ENCODE assay signal across 8 cellular contexts in genomic region chr18:7038330-7038846, GRCh38.
DNase-seq lines count a peak whose midpoint lies in the region; ATAC-seq, FAIRE-seq and TF ChIP-seq lines count a peak whose summit lies in the region.

No MANE protein-coding gene starts in this region.

- H3K27me3 ChIP-seq in NT2/D1 (ENCODE audit: insufficient read depth, insufficient read length), result no peaks in the 10 kb centered on the region

- TF ChIP-seq POLR2A in A549 (IDR thresholded peaks at IDR 0.05; ENCODE audit: low read length), result no peak

- WGBS in A549 (ENCODE audit: missing lambda C conversion rate), result 60% methylated on average over 14 of the region's 20 CpGs

- TF ChIP-seq RAD21 in A549 (conservative IDR thresholded peaks at IDR 0.05 in 1 of 2, IDR thresholded peaks at IDR 0.05 in 1 of 2), result peak in 1 of 2 experiments; percentile 42; a peak in 2 of 5 replicates

- DNase-seq in A549 (ENCODE audit: low read depth in 1 of 2, low spot score in 1 of 2), result peak in 1 of 2 experiments; percentile 24
- peak; percentile 79 for DNase-seq in GOT3 (lab: John Stamatoyannopoulos, UW)
- DNase-seq in NT2/D1 (ENCODE audit: low read depth, low spot score), result peak; percentile 30
- DNase-seq in epidermal melanocyte (ENCODE audit: insufficient read length, low spot score), result peak; percentile 43
- peak; percentile 81 for DNase-seq in myocyte (ENCODE audit: low read depth)
- DNase-seq in stimulated activated CD4-positive, alpha-beta T cell treated with anti-CD3 and anti-CD28 coated beads, Interleukin-12 subunit alpha, Interleukin-12 subunit beta, amount 100 ng/mL, for 4 hours, result no peak

- no peaks in the 10 kb centered on the region for H3K9me3 ChIP-seq in A549
- no peaks in the 10 kb centered on the region for H3K9me3 ChIP-seq in NT2/D1 (ENCODE audit: insufficient read depth, low read length)

- H3K4me3 ChIP-seq in A549 (no peak overlapping the region), NT2/D1 (ENCODE audit: insufficient read length, low read depth) (no peak overlapping the region)

- H3K27ac ChIP-seq in A549, result no peak overlapping the region

- TF ChIP-seq EP300 in A549 (IDR thresholded peaks at IDR 0.05), result no peak

- no peak for FAIRE-seq in A549 (lab: Jason Lieb, UNC)

- ATAC-seq in A549 (peak; percentile 50 to 81; a peak in 3 of 6 replicates), GM19035 (IDR thresholded peaks at IDR 0.05; ENCODE audit: unreplicated experiment) (no peak), HG03354 (IDR thresholded peaks at IDR 0.05; ENCODE audit: poor library complexity, severe bottlenecking, unreplicated experiment) (no peak)

- no peak overlapping the region for H3K9ac ChIP-seq in NT2/D1 (ENCODE audit: insufficient read length, low read depth)

- peaks cover 34% of the 10 kb centered on the region for H3K36me3 ChIP-seq in NT2/D1 (ENCODE audit: insufficient read depth, insufficient read length, low read length)

- H3K4me1 ChIP-seq in A549, result no peaks in the 10 kb centered on the region
- H3K4me1 ChIP-seq in NT2/D1 (ENCODE audit: insufficient read depth, insufficient read length), result no peaks in the 10 kb centered on the region

- H3K4me2 ChIP-seq in A549, result no peak overlapping the region

- POLR2A ChIA-PET in A549 (lab: Yijun Ruan, JAX), result no interaction called here

- CTCF ChIA-PET in A549 (lab: Yijun Ruan, JAX), result interaction anchor here (0.6 to 1.8 kb wide), 3 partner anchors 31 to 139 kb away, joined by 3 to 11 read pairs (median 6); no protein-coding TSS in a partner anchor

- TF ChIP-seq CTCF in A549 (IDR thresholded peaks at IDR 0.05), result no peak

TF ChIP-seq in A549, 52 proteins besides CTCF, POLR2A, EP300 and RAD21:
- no peak for TF ChIP-seq KDM5A (IDR thresholded peaks at IDR 0.05)
- no peak for TF ChIP-seq JUN (IDR thresholded peaks at IDR 0.05)
- no peak for TF ChIP-seq HOXB13 (CRISPR knock-in tag; IDR thresholded peaks at IDR 0.05; ENCODE audit: low read depth)
- 0 out of 3 replicates have a peak, but pooled peaks have one; percentile 17 for TF ChIP-seq SMC3 (IDR thresholded peaks at IDR 0.05)

Comparison
In these comparisons a context has a peak if more than half of its experiments do, and no peak if none do; other contexts are left out.
1. ATAC-seq: peak in A549 (2 of 2); none in GM19035 (single experiment) and HG03354 (single experiment).